Comparison of ENCODE assay signal across 10 cellular contexts in genomic region chr5:107395632-107396350, GRCh38.
A peak's percentile ranks its signal among the peaks of the same experiment; 100 is the strongest.
DNase-seq lines count a peak whose midpoint lies in the region; ATAC-seq and FAIRE-seq lines count a peak whose summit lies in the region.
"Had no signal": no experiment of that assay in that cellular context is flagged by ENCODE, and none has a peak within 500 bp of the region (broad histone marks: within the 10 kb centered on the region; RNA-seq: fewer than 3 reads in every experiment).

No MANE protein-coding gene starts in this region.

- peak; percentile 54 for FAIRE-seq in GM19239 (lab: Jason Lieb, UNC)

- intact Hi-C loops in right cardiac atrium (cut with DNase I): no loop called here

- H3K9ac ChIP-seq in HUES48 (ENCODE audit: low read depth, low read length): no peak overlapping the region

- peak overlapping the region; percentile 16 to 48 for H3K27ac Mint-ChIP-seq in natural killer cell treated with Interleukin-12 subunit alpha and Interleukin-12 subunit beta and Interleukin-15 and Interleukin-18, amount 100 ng/mL, for 72 hours
- H3K27ac Mint-ChIP-seq in stimulated activated memory B cell treated with anti-CD40 and anti-IgM and Interleukin-4, amounts not matched to agents 10 μg/mL and 1 μg/mL and 100 μg/mL, for 72 hours: no peak overlapping the region
- H3K27ac Mint-ChIP-seq in activated T-cell treated with anti-CD3 and anti-CD28 coated beads, Interleukin-2, amount 50 U/mL, for 24 hours: no peak overlapping the region

- peak overlapping the region; percentile 56 for H3K27ac ChIP-seq in HUES48 (ENCODE audit: low read depth, low read length)
- no peak overlapping the region for H3K27ac ChIP-seq in effector memory CD4-positive, alpha-beta T cell (ENCODE audit: insufficient read depth, low read length, poor library complexity, severe bottlenecking)
- no peak overlapping the region for H3K27ac ChIP-seq in right cardiac atrium (ENCODE audit: low read length)

- no peaks in the 10 kb centered on the region for H3K27me3 Mint-ChIP-seq in natural killer cell treated with Interleukin-12 subunit alpha and Interleukin-12 subunit beta and Interleukin-15 and Interleukin-18, amount 100 ng/mL, for 72 hours
- H3K27me3 Mint-ChIP-seq in stimulated activated memory B cell treated with anti-CD40 and anti-IgM and Interleukin-4, amounts not matched to agents 10 μg/mL and 1 μg/mL and 100 μg/mL, for 72 hours: peaks cover 27% of the 10 kb centered on the region
- peaks cover 4% of the 10 kb centered on the region for H3K27me3 Mint-ChIP-seq in activated T-cell treated with anti-CD3 and anti-CD28 coated beads, Interleukin-2, amount 50 U/mL, for 24 hours

- H3K9me3 ChIP-seq in HUES48 (ENCODE audit: control insufficient read depth, insufficient read depth, low read length) (no peaks in the 10 kb centered on the region), right cardiac atrium (ENCODE audit: control insufficient read depth, low read length) (no peaks in the 10 kb centered on the region)
- H3K9me3 ChIP-seq in effector memory CD4-positive, alpha-beta T cell (ENCODE audit: control insufficient read depth, low read length): no peaks in the 10 kb centered on the region

- peak overlapping the region; percentile 62 for H3K4me3 Mint-ChIP-seq in natural killer cell treated with Interleukin-12 subunit alpha and Interleukin-12 subunit beta and Interleukin-15 and Interleukin-18, amount 100 ng/mL, for 72 hours
- no peak overlapping the region for H3K4me3 Mint-ChIP-seq in stimulated activated memory B cell treated with anti-CD40 and anti-IgM and Interleukin-4, amounts not matched to agents 10 μg/mL and 1 μg/mL and 100 μg/mL, for 72 hours
- no peak overlapping the region for H3K4me3 Mint-ChIP-seq in activated T-cell treated with anti-CD3 and anti-CD28 coated beads, Interleukin-2, amount 50 U/mL, for 24 hours

- H3K27me3 ChIP-seq in HUES48 (ENCODE audit: control insufficient read depth, insufficient read depth, low read length) (no peaks in the 10 kb centered on the region), right cardiac atrium (ENCODE audit: control insufficient read depth, insufficient read depth) (no peaks in the 10 kb centered on the region)
- H3K27me3 ChIP-seq in effector memory CD4-positive, alpha-beta T cell (replicated peaks; ENCODE audit: control insufficient read depth, insufficient read depth, low read length, poor library complexity, severe bottlenecking): no peaks in the 10 kb centered on the region

- H3K4me1 ChIP-seq in HUES48 (ENCODE audit: control insufficient read depth, insufficient read depth, low read length) (peaks cover 50% of the 10 kb centered on the region), right cardiac atrium (ENCODE audit: control insufficient read depth, insufficient read depth, low read length) (no peaks in the 10 kb centered on the region)
- H3K4me1 ChIP-seq in effector memory CD4-positive, alpha-beta T cell (ENCODE audit: control insufficient read depth, insufficient read depth, low read length, poor library complexity, severe bottlenecking): no peaks in the 10 kb centered on the region

- peaks cover 21 to 22% of the 10 kb centered on the region in 2 donors for H3K4me1 Mint-ChIP-seq in natural killer cell treated with Interleukin-12 subunit alpha and Interleukin-12 subunit beta and Interleukin-15 and Interleukin-18, amount 100 ng/mL, for 72 hours (ENCODE audit: low read depth in 2 of 2)
- peaks cover 17% of the 10 kb centered on the region for H3K4me1 Mint-ChIP-seq in stimulated activated memory B cell treated with anti-CD40 and anti-IgM and Interleukin-4, amounts not matched to agents 10 μg/mL and 1 μg/mL and 100 μg/mL, for 72 hours
- H3K4me1 Mint-ChIP-seq in activated T-cell treated with anti-CD3 and anti-CD28 coated beads, Interleukin-2, amount 50 U/mL, for 24 hours (ENCODE audit: low read depth): no peaks in the 10 kb centered on the region

- H3K36me3 ChIP-seq in HUES48 (ENCODE audit: control insufficient read depth, insufficient read depth, low read length): no peaks in the 10 kb centered on the region
- H3K36me3 ChIP-seq in effector memory CD4-positive, alpha-beta T cell (ENCODE audit: control insufficient read depth, insufficient read depth, low read length): no peaks in the 10 kb centered on the region

- no peaks in the 10 kb centered on the region for H3K36me3 Mint-ChIP-seq in natural killer cell treated with Interleukin-12 subunit alpha and Interleukin-12 subunit beta and Interleukin-15 and Interleukin-18, amount 100 ng/mL, for 72 hours
- H3K36me3 Mint-ChIP-seq in stimulated activated memory B cell treated with anti-CD40 and anti-IgM and Interleukin-4, amounts not matched to agents 10 μg/mL and 1 μg/mL and 100 μg/mL, for 72 hours: no peaks in the 10 kb centered on the region
- no peaks in the 10 kb centered on the region for H3K36me3 Mint-ChIP-seq in activated T-cell treated with anti-CD3 and anti-CD28 coated beads, Interleukin-2, amount 50 U/mL, for 24 hours (ENCODE audit: low read depth)

- peak; percentile 86 for ATAC-seq in HG02798 (IDR thresholded peaks at IDR 0.05; ENCODE audit: poor library complexity, unreplicated experiment)
- no peak for ATAC-seq in natural killer cell treated with Interleukin-12 subunit alpha and Interleukin-12 subunit beta and Interleukin-15 and Interleukin-18, amount 100 ng/mL, for 72 hours
- no peak for ATAC-seq in stimulated activated memory B cell treated with anti-CD40 and anti-IgM and Interleukin-4, amounts not matched to agents 10 μg/mL and 1 μg/mL and 100 μg/mL, for 72 hours
- ATAC-seq in right cardiac atrium: no peak

- no peak for DNase-seq in GM19239 (ENCODE audit: insufficient read length, low spot score)
- no peak for DNase-seq in natural killer cell treated with Interleukin-12 subunit alpha and Interleukin-12 subunit beta and Interleukin-15 and Interleukin-18, amount 100 ng/mL, for 72 hours (ENCODE audit: low spot score)
- no peak for DNase-seq in effector memory CD4-positive, alpha-beta T cell
- DNase-seq in activated T-cell treated with anti-CD3 and anti-CD28 coated beads, Interleukin-2, amount 50 U/mL, for 24 hours: no peak
- no peak for DNase-seq in right cardiac atrium
- DNase-seq: aorta; stimulated activated CD4-positive, alpha-beta T cell treated with anti-CD3 and anti-CD28 coated beads, Interleukin-1b, Interleukin-23, amount 100 ng/mL, for 48 hours had no signal

- H3K4me3 ChIP-seq in HUES48 (ENCODE audit: low read depth, low read length) (no peak overlapping the region), right cardiac atrium (ENCODE audit: low read length) (no peak overlapping the region)
- H3K4me3 ChIP-seq in effector memory CD4-positive, alpha-beta T cell (ENCODE audit: insufficient read depth, low read depth, low read length, poor library complexity, severe bottlenecking): no peak overlapping the region

- WGBS in right cardiac atrium: 86% methylated on average over 5 of the region's 5 CpGs

- no peaks in the 10 kb centered on the region for H3K9me3 Mint-ChIP-seq in natural killer cell treated with Interleukin-12 subunit alpha and Interleukin-12 subunit beta and Interleukin-15 and Interleukin-18, amount 100 ng/mL, for 72 hours
- no peaks in the 10 kb centered on the region for H3K9me3 Mint-ChIP-seq in stimulated activated memory B cell treated with anti-CD40 and anti-IgM and Interleukin-4, amounts not matched to agents 10 μg/mL and 1 μg/mL and 100 μg/mL, for 72 hours
- no peaks in the 10 kb centered on the region for H3K9me3 Mint-ChIP-seq in activated T-cell treated with anti-CD3 and anti-CD28 coated beads, Interleukin-2, amount 50 U/mL, for 24 hours

Comparison
In these comparisons a context has a peak if more than half of its experiments do, and no peak if none do; other contexts are left out.
1. H3K27ac Mint-ChIP-seq: peak in natural killer cell treated with Interleukin-12 subunit alpha and Interleukin-12 subunit beta and Interleukin-15 and Interleukin-18, amount 100 ng/mL, for 72 hours (2 of 2); none in stimulated activated memory B cell treated with anti-CD40 and anti-IgM and Interleukin-4, amounts not matched to agents 10 μg/mL and 1 μg/mL and 100 μg/mL, for 72 hours (single experiment) and activated T-cell treated with anti-CD3 and anti-CD28 coated beads, Interleukin-2, amount 50 U/mL, for 24 hours (single experiment).